ENCODE assay signal across 1 cellular context in the genomic region with DNA sequence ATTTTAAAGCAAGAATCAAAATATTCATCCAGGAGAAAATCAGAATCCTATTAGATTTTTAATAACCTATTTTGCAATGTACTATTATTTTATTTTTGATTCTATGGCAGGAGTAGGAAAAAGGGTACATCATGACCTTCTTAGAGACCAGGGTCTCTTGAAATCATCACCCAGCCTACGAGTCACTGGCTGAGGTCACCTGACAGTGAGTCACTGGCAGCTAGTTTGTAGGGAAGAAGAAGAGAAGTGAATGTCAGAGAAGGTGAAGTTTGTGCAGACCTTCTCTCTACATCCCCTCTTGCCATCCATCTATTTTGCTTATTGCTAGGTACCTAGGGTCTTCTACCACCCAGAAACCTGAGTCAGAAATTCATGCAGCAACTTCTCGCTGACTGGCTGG.
TF ChIP-seq lines count a peak whose summit lies in the region.

No MANE protein-coding gene starts in this region.

TF ChIP-seq in SK-N-SH treated with all-trans-retinoic acid at 6 μM for 48 hours, 23 proteins besides CTCF, POLR2A, EP300 and RAD21 (continued from another document):
- TF ChIP-seq PATZ1 (CRISPR knock-in tag; IDR thresholded peaks at IDR 0.05; ENCODE audit: borderline replicate concordance) (no peak), GLIS3 (CRISPR knock-in tag; IDR thresholded peaks at IDR 0.05) (no peak), TCF4 (CRISPR knock-in tag; IDR thresholded peaks at IDR 0.05; ENCODE audit: borderline replicate concordance) (no peak), PPARA (CRISPR knock-in tag; IDR thresholded peaks at IDR 0.05; ENCODE audit: borderline replicate concordance) (no peak), ESRRG (CRISPR knock-in tag; IDR thresholded peaks at IDR 0.05) (no peak), ISL1 (CRISPR knock-in tag; IDR thresholded peaks at IDR 0.05) (no peak), SNAI2 (CRISPR knock-in tag; IDR thresholded peaks at IDR 0.05) (no peak), ZNF8 (CRISPR knock-in tag; IDR thresholded peaks at IDR 0.05) (no peak)
- TF ChIP-seq, protein P1, sequence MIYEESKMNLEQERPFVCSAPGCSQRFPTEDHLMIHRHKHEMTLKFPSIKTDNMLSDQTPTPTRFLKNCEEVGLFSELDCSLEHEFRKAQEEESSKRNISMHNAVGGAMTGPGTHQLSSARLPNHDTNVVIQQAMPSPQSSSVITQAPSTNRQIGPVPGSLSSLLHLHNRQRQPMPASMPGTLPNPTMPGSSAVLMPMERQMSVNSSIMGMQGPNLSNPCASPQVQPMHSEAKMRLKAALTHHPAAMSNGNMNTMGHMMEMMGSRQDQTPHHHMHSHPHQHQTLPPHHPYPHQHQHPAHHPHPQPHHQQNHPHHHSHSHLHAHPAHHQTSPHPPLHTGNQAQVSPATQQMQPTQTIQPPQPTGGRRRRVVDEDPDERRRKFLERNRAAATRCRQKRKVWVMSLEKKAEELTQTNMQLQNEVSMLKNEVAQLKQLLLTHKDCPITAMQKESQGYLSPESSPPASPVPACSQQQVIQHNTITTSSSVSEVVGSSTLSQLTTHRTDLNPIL (CRISPR knock-in tag; IDR thresholded peaks at IDR 0.05; ENCODE audit: low read depth) = no peak
- TF ChIP-seq, protein P2, sequence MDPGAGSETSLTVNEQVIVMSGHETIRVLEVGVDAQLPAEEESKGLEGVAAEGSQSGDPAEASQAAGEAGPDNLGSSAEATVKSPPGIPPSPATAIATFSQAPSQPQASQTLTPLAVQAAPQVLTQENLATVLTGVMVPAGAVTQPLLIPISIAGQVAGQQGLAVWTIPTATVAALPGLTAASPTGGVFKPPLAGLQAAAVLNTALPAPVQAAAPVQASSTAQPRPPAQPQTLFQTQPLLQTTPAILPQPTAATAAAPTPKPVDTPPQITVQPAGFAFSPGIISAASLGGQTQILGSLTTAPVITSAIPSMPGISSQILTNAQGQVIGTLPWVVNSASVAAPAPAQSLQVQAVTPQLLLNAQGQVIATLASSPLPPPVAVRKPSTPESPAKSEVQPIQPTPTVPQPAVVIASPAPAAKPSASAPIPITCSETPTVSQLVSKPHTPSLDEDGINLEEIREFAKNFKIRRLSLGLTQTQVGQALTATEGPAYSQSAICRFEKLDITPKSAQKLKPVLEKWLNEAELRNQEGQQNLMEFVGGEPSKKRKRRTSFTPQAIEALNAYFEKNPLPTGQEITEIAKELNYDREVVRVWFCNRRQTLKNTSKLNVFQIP (CRISPR knock-in tag; IDR thresholded peaks at IDR 0.05; ENCODE audit: borderline replicate concordance, low read depth) = no peak
